ENCODE assay signal across 8 cellular contexts in the genomic region with DNA sequence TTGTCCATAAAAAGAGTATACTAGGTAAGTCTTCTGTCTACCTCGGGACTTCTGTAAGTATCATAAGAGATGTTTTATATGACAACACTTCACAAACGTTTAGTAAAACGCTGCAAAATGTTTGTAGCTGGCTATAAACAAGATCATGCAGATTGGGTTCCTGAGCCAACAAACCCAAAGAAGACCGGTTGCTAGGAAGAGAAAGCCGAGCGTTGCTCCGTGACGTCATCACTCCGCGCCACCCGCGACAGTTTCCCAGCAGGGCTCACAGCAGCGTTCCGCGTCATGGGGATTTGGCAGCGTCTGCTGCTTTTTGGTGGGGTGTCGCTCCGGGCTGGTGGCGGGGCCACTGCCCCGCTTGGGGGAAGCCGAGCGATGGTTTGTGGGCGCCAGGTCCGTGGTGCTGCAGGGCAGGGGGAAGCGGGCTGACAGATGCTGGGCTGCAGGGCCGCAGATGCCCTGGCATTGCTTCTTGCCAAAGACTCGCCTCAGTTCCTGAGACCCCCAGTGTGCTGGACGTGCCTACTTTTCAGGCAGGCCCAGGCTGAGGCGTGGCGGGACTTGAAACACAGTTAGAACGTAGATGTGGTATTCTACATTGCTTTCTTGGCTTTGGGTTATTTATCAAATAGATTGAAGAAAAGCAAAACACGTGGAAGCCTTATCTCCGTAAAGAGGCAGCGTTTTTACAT. TPM values are rescaled to one million over a fixed set of nuclear protein-coding genes. Genes with fewer than 3 reads are reported as not detected.
DNase-seq lines count a peak whose midpoint lies in the region; ATAC-seq and TF ChIP-seq lines count a peak whose summit lies in the region.

A gene with protein sequence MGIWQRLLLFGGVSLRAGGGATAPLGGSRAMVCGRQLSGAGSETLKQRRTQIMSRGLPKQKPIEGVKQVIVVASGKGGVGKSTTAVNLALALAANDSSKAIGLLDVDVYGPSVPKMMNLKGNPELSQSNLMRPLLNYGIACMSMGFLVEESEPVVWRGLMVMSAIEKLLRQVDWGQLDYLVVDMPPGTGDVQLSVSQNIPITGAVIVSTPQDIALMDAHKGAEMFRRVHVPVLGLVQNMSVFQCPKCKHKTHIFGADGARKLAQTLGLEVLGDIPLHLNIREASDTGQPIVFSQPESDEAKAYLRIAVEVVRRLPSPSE (plus strand): TSS at position 250 of the 692 bp plus-strand sequence. CDS start 36 bp downstream, at position 286.

- H3K4me3 ChIP-seq in A673 (ENCODE audit: low read depth, low read length, poor library complexity, severe bottlenecking) (peak within 1 kb of the TSS; percentile 67), WERI-Rb-1 (ENCODE audit: low read depth, low read length) (peak within 1 kb of the TSS; percentile 85), mammary epithelial cell (replicated peaks in 1 of 3; ENCODE audit: insufficient read depth in 1 of 3, low read depth in 2 of 3, low read length in 3 of 3) (peak within 1 kb of the TSS; percentile 77 to 94 (median 84)), smooth muscle cell (peak within 1 kb of the TSS; percentile 90)

- H2AFZ ChIP-seq in mammary epithelial cell (ENCODE audit: low read depth, low read length) = peak within 1 kb of the TSS; percentile 96
- peak within 1 kb of the TSS; percentile 97 for H2AFZ ChIP-seq in smooth muscle cell (ENCODE audit: low read depth)

- H3F3A ChIP-seq in smooth muscle cell (ENCODE audit: low read depth) = no peaks in the 10 kb centered on the region

- WGBS in mammary epithelial cell (ENCODE audit: low coverage, missing lambda C conversion rate) = 1% methylated on average over 33 of the region's 34 CpGs
- 1% methylated on average over 34 of the region's 34 CpGs for WGBS in smooth muscle cell (ENCODE audit: low lambda C conversion rate)

- H3K9ac ChIP-seq in mammary epithelial cell (ENCODE audit: insufficient read depth, low read length) = peak within 1 kb of the TSS; percentile 98
- H3K9ac ChIP-seq in smooth muscle cell (ENCODE audit: low read depth) = peak within 1 kb of the TSS; percentile 88

- BruUV-seq in A673 (replicated peaks; lab: Mats Ljungman, UMichigan) = no TSS peak
- BruUV-seq in mammary epithelial cell (replicated peaks; lab: Mats Ljungman, UMichigan) = no TSS peak

- peak within 1 kb of the TSS; percentile 87 for H3K27ac ChIP-seq in A673 (ENCODE audit: low read depth, low read length, poor library complexity, severe bottlenecking)
- peak within 1 kb of the TSS; percentile 72 for H3K27ac ChIP-seq in WERI-Rb-1
- peak within 1 kb of the TSS; percentile 90 for H3K27ac ChIP-seq in mammary epithelial cell (ENCODE audit: insufficient read depth, low read depth, low read length)
- H3K27ac ChIP-seq in smooth muscle cell (ENCODE audit: low read depth) = peak within 1 kb of the TSS; percentile 88

- POLR2A ChIA-PET in A673 (lab: Charles Lee; ENCODE audit: low non-redundant PET) = no interaction called here

- peak; percentile 96 for DNase-seq in A673 (ENCODE audit: low spot score)
- peak; percentile 90 for DNase-seq in NCI-H2196 (lab: John Stamatoyannopoulos, UW; ENCODE audit: unreplicated experiment)
- DNase-seq in WERI-Rb-1 = peak; percentile 94
- peak; percentile 87 for DNase-seq in mammary epithelial cell
- peak; percentile 95 for DNase-seq in iPS-NIHi7 (ENCODE audit: extremely low spot score)
- DNase-seq in smooth muscle cell (lab: John Stamatoyannopoulos, UW; ENCODE audit: unreplicated experiment) = peak; percentile 88

- H3K4me1 ChIP-seq in A673 (ENCODE audit: insufficient read depth, low read length, poor library complexity, severe bottlenecking) (peaks cover 6% of the 10 kb centered on the region), mammary epithelial cell (ENCODE audit: insufficient read depth, low read length) (peaks cover 3% of the 10 kb centered on the region), smooth muscle cell (ENCODE audit: low read depth) (peaks cover 9% of the 10 kb centered on the region)

- no peaks in the 10 kb centered on the region for H3K27me3 ChIP-seq in A673 (replicated peaks; ENCODE audit: insufficient read depth, low read depth, low read length, poor library complexity)
- H3K27me3 ChIP-seq in WERI-Rb-1 (ENCODE audit: insufficient read depth, low read depth, severe bottlenecking) = no peaks in the 10 kb centered on the region
- no peaks in the 10 kb centered on the region for H3K27me3 ChIP-seq in mammary epithelial cell (ENCODE audit: insufficient read depth, low read length)
- no peaks in the 10 kb centered on the region for H3K27me3 ChIP-seq in smooth muscle cell (ENCODE audit: low read depth)

- H3K79me2 ChIP-seq in mammary epithelial cell (ENCODE audit: insufficient read depth, low read length) = peaks cover 2% of the 10 kb centered on the region
- H3K79me2 ChIP-seq in smooth muscle cell (ENCODE audit: low read depth) = peaks cover 6% of the 10 kb centered on the region

- no peak for TF ChIP-seq CTCF in A673 (conservative IDR thresholded peaks at IDR 0.05; ENCODE audit: low read depth, low read length)
- no peak for TF ChIP-seq CTCF in WERI-Rb-1 (IDR thresholded peaks at IDR 0.05; ENCODE audit: low read depth, low read length)
- TF ChIP-seq CTCF in mammary epithelial cell (conservative IDR thresholded peaks at IDR 0.05 in 1 of 2, IDR thresholded peaks at IDR 0.05 in 1 of 2; ENCODE audit: extremely low read depth in 1 of 2, insufficient read depth in 1 of 2, low read depth in 1 of 2, low read length in 2 of 2) = no peak
- no peak for TF ChIP-seq CTCF in smooth muscle cell (IDR thresholded peaks at IDR 0.05; ENCODE audit: borderline replicate concordance, insufficient read depth, poor library complexity, severe bottlenecking)

- dilution Hi-C loops in mammary epithelial cell (cut with HindIII; ENCODE audit: low sequenced_read_pairs) = no loop called here

- CTCF ChIA-PET in A673 (lab: Charles Lee) = no interaction called here
- CTCF ChIA-PET in mammary epithelial cell (lab: Charles Lee; ENCODE audit: low non-redundant PET) = interaction anchor here (0.7 kb wide), 1 partner anchor 359 kb away, joined by 4 read pairs; no protein-coding TSS in a partner anchor

- H3K9me3 ChIP-seq in A673 (ENCODE audit: low read depth, low read length, poor library complexity, severe bottlenecking) (no peaks in the 10 kb centered on the region), WERI-Rb-1 (ENCODE audit: severe bottlenecking) (no peaks in the 10 kb centered on the region), mammary epithelial cell (replicated peaks; ENCODE audit: insufficient read depth, low read length) (no peaks in the 10 kb centered on the region), smooth muscle cell (replicated peaks; ENCODE audit: low read depth) (no peaks in the 10 kb centered on the region)

- no peaks in the 10 kb centered on the region for H4K20me1 ChIP-seq in mammary epithelial cell (ENCODE audit: insufficient read depth, low read length)
- no peaks in the 10 kb centered on the region for H4K20me1 ChIP-seq in smooth muscle cell (ENCODE audit: low read depth)

- H3K4me2 ChIP-seq in mammary epithelial cell (ENCODE audit: insufficient read depth, low read depth, low read length) = peak within 1 kb of the TSS; percentile 79
- H3K4me2 ChIP-seq in smooth muscle cell = peak within 1 kb of the TSS; percentile 92

- no peaks in the 10 kb centered on the region for H3K36me3 ChIP-seq in A673 (ENCODE audit: insufficient read depth, low read length, poor library complexity, severe bottlenecking)
- no peaks in the 10 kb centered on the region for H3K36me3 ChIP-seq in WERI-Rb-1
- H3K36me3 ChIP-seq in mammary epithelial cell (ENCODE audit: insufficient read depth, low read length) = no peaks in the 10 kb centered on the region
- no peaks in the 10 kb centered on the region for H3K36me3 ChIP-seq in smooth muscle cell (ENCODE audit: low read depth)

- peak; percentile 97 for ATAC-seq in GM18868 (IDR thresholded peaks at IDR 0.05; ENCODE audit: unreplicated experiment)
- ATAC-seq in HG03108 (IDR thresholded peaks at IDR 0.05; ENCODE audit: unreplicated experiment) = peak; percentile 90

- in situ Hi-C loops in mammary epithelial cell (cut with MboI; ENCODE audit: low sequenced_read_pairs in 2 of 2) = no loop called here

- intact Hi-C loops in A673 (cut with micrococcal nuclease; ENCODE audit: unreplicated experiment) = no loop called here
- intact Hi-C loops in mammary epithelial cell (cut with micrococcal nuclease) = loop anchor here (5.0 kb wide), 1 partner anchor 104 kb away; a partner anchor contains a TSS

RNA-seq across cellular contexts. Expression of the gene that starts here (rescaled TPM):
- total RNA-seq in A673 (2021) = 11.6 and 15.5 TPM in 2 replicates
- total RNA-seq in mammary epithelial cell = 10 to 100 TPM; 12.3 to 16.6 TPM
- 6.1 TPM for polyA plus RNA-seq in mammary epithelial cell
- polyA minus RNA-seq in mammary epithelial cell = 17.9 TPM
- 9.1 and 11.5 TPM in 2 replicates for total RNA-seq in smooth muscle cell
- 11.7 and 15.1 TPM in 2 replicates for polyA plus RNA-seq in smooth muscle cell

Comparison
In these comparisons a context has a peak if more than half of its experiments do, and no peak if none do; other contexts are left out.
1. Peak in every context shown above with its lines: DNase-seq, ATAC-seq, H3K4me3 ChIP-seq and H3K27ac ChIP-seq.